In genomic region chr2:74524005-74524404, GRCh38 we compare ENCODE assay signal across 10 cellular contexts. TPM values are rescaled to one million over a fixed set of nuclear protein-coding genes. Genes with fewer than 3 reads are reported as not detected.
"Had no signal": no experiment of that assay in that cellular context is flagged by ENCODE, and none has a peak within 500 bp of the region (broad histone marks: within the 10 kb centered on the region; RNA-seq: fewer than 3 reads in every experiment).

No MANE protein-coding gene starts in this region.

- H3K4me3 ChIP-seq: GM23338, HAP-1, K562 had no signal

- H3K9me3 ChIP-seq: HAP-1 had no signal

- ATAC-seq: GM23338, HCT116, K562 had no signal

- H3K27ac ChIP-seq: HL-60 had no signal

- H2AFZ ChIP-seq: GM23338 had no signal

- H3K4me2 ChIP-seq: GM23338 had no signal

- DNase-seq: HFFc6, IMR-90 had no signal

- FAIRE-seq: H1, H54, K562 had no signal

RNA-seq across cellular contexts. Expression of gene DQX1, which starts 2.0 kb away (rescaled TPM):
- total RNA-seq: IMR-90 had no signal

RNA-seq across cellular contexts. Expression of gene TLX2, which starts 9.8 kb away (rescaled TPM):
- total RNA-seq: HT1080, IMR-90, K562 had no signal
- polyA plus RNA-seq: IMR-90, K562 had no signal
